In the genomic region with DNA sequence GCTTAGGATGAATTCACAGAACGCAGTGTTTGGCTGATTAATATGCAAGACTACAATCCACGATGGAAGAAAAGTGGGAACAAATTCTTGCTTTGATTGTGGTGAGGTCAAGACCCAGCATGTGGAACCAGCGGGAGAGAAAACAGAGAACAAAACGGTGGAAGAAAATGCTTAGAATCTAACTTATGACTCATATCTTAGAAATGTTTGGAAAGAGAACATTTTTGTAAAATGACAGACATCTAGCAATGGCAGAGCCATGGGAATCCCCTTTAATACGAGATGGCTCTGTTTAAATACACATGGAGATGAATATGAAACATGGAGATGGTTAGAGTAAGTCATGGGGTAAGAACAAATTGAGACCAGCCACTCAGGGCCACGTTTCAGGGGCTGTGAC, we compare ENCODE assay signal across 20 cellular contexts.
DNase-seq lines count a peak whose midpoint lies in the region; ATAC-seq, FAIRE-seq and TF ChIP-seq lines count a peak whose summit lies in the region.
"Had no signal": no experiment of that assay in that cellular context is flagged by ENCODE, and none has a peak within 500 bp of the region (broad histone marks: within the 10 kb centered on the region; RNA-seq: fewer than 3 reads in every experiment).

No MANE protein-coding gene starts in this region.

- TF ChIP-seq RAD21 in neural cell (conservative IDR thresholded peaks at IDR 0.05): no peak

- no peak overlapping the region for H3K4me2 ChIP-seq in neural cell (ENCODE audit: low read length)

- H3K4me3 ChIP-seq in bronchial epithelial cell (ENCODE audit: low read depth, low read length): no peak overlapping the region
- peak overlapping the region; percentile 15 for H3K4me3 ChIP-seq in neural cell (ENCODE audit: low read length)
- no peak overlapping the region for H3K4me3 ChIP-seq in thyroid gland (replicated peaks in 1 of 3)
- H3K4me3 ChIP-seq: lower lobe of right lung, MG63, uterus had no signal

- no peak overlapping the region for H3K4me3 Mint-ChIP-seq in activated T-helper 17 cell treated with anti-CD3 and anti-CD28 coated beads, Interleukin-2, amount 50 U/mL, for 72 hours
- H3K4me3 Mint-ChIP-seq: activated naive CD4-positive, alpha-beta T cell treated with anti-CD3 and anti-CD28 coated beads, Interleukin-2, amount 50 U/mL, for 24 hours; CD8-positive, alpha-beta T cell; T-cell had no signal

- H3K9me3 Mint-ChIP-seq in activated T-helper 17 cell treated with anti-CD3 and anti-CD28 coated beads, Interleukin-2, amount 50 U/mL, for 72 hours: no peaks in the 10 kb centered on the region
- H3K9me3 Mint-ChIP-seq: activated naive CD4-positive, alpha-beta T cell treated with anti-CD3 and anti-CD28 coated beads, Interleukin-2, amount 50 U/mL, for 24 hours; CD8-positive, alpha-beta T cell; T-cell had no signal

- TF ChIP-seq CTCF in bronchial epithelial cell (IDR thresholded peaks at IDR 0.05; ENCODE audit: insufficient read depth, low read length, severe bottlenecking) (no peak), neural cell (IDR thresholded peaks at IDR 0.05; ENCODE audit: poor library complexity, severe bottlenecking) (no peak), thyroid gland (IDR thresholded peaks at IDR 0.05) (no peak)

- no peak for FAIRE-seq in bronchial epithelial cell (lab: Jason Lieb, UNC)

- no peak for ATAC-seq in HG03196 (IDR thresholded peaks at IDR 0.05; ENCODE audit: unreplicated experiment)
- ATAC-seq in activated T-helper 17 cell treated with anti-CD3 and anti-CD28 coated beads, Interleukin-2, amount 50 U/mL, for 72 hours (replicated peaks): no peak
- ATAC-seq: CD8-positive, alpha-beta T cell; lower lobe of right lung; T-cell had no signal

- H3K4me1 Mint-ChIP-seq in activated T-helper 17 cell treated with anti-CD3 and anti-CD28 coated beads, Interleukin-2, amount 50 U/mL, for 72 hours: no peaks in the 10 kb centered on the region
- H3K4me1 Mint-ChIP-seq: activated naive CD4-positive, alpha-beta T cell treated with anti-CD3 and anti-CD28 coated beads, Interleukin-2, amount 50 U/mL, for 24 hours; T-cell had no signal

- peak; percentile 7 for DNase-seq in EH (ENCODE audit: low read depth)
- DNase-seq in M059J (ENCODE audit: low read depth): peak; percentile 53
- DNase-seq in bronchial epithelial cell (ENCODE audit: low read depth): peak; percentile 19
- DNase-seq in stimulated activated CD4-positive, alpha-beta T cell treated with anti-CD3 and anti-CD28 coated beads, Interleukin-15, amount 100 ng/mL, for 24 hours: no peak
- DNase-seq in thyroid gland: no peak
- DNase-seq: activated CD4-positive, alpha-beta T cell treated with anti-CD3 and anti-CD28 coated beads, Interleukin-2, amount 50 U/mL, for 4 hours; activated T-cell treated with anti-CD3 and anti-CD28 coated beads, Interleukin-2, amount 50 U/mL, for 1 hour; CD8-positive, alpha-beta T cell; DMS79 treated with DMSO at 0.1 percent for 48 hours; erythroblast; lower lobe of right lung; MG63; posterior cingulate gyrus; stimulated activated CD4-positive, alpha-beta T cell treated with anti-CD3 and anti-CD28 coated beads, Interleukin-4, amount 100 ng/mL, for 1 hour; T-cell; uterus had no signal

- WGBS in thyroid gland, 2 donors: 49 to 54% methylated on average over 6 of the region's 6 CpGs

- no peak overlapping the region for H3K9ac ChIP-seq in neural cell (ENCODE audit: low read length)

- H3K27ac Mint-ChIP-seq in activated T-helper 17 cell treated with anti-CD3 and anti-CD28 coated beads, Interleukin-2, amount 50 U/mL, for 72 hours: no peak overlapping the region
- H3K27ac Mint-ChIP-seq: activated naive CD4-positive, alpha-beta T cell treated with anti-CD3 and anti-CD28 coated beads, Interleukin-2, amount 50 U/mL, for 24 hours; CD8-positive, alpha-beta T cell; T-cell had no signal

- H3K36me3 Mint-ChIP-seq in activated T-helper 17 cell treated with anti-CD3 and anti-CD28 coated beads, Interleukin-2, amount 50 U/mL, for 72 hours (ENCODE audit: low read depth): no peaks in the 10 kb centered on the region
- H3K36me3 Mint-ChIP-seq: activated naive CD4-positive, alpha-beta T cell treated with anti-CD3 and anti-CD28 coated beads, Interleukin-2, amount 50 U/mL, for 24 hours; CD8-positive, alpha-beta T cell; T-cell had no signal

- H3K79me2 ChIP-seq in neural cell (replicated peaks; ENCODE audit: insufficient read depth, low read length): no peaks in the 10 kb centered on the region

- no peak overlapping the region for H2AFZ ChIP-seq in neural cell (ENCODE audit: low read depth, low read length)

- H3K27me3 ChIP-seq in bronchial epithelial cell (ENCODE audit: control insufficient read depth, insufficient read depth, low read length): no peaks in the 10 kb centered on the region
- H3K27me3 ChIP-seq in neural cell (ENCODE audit: insufficient read depth, low read depth, low read length): no peaks in the 10 kb centered on the region
- no peaks in the 10 kb centered on the region for H3K27me3 ChIP-seq in thyroid gland
- H3K27me3 ChIP-seq: uterus had no signal

- no peak for TF ChIP-seq EP300 in neural cell (conservative IDR thresholded peaks at IDR 0.05; ENCODE audit: poor library complexity, severe bottlenecking)

- no peak overlapping the region for H3K27ac ChIP-seq in neural cell (ENCODE audit: low read length)
- H3K27ac ChIP-seq in thyroid gland: no peak overlapping the region
- H3K27ac ChIP-seq: lower lobe of right lung, uterus had no signal

- H3F3A ChIP-seq in neural cell (ENCODE audit: insufficient read depth, low read length, poor library complexity, severe bottlenecking): no peaks in the 10 kb centered on the region

- H3K36me3 ChIP-seq in bronchial epithelial cell (ENCODE audit: control insufficient read depth, insufficient read depth, low read length) (no peaks in the 10 kb centered on the region), neural cell (ENCODE audit: insufficient read depth, low read length) (no peaks in the 10 kb centered on the region), thyroid gland (no peaks in the 10 kb centered on the region)
- H3K36me3 ChIP-seq: lower lobe of right lung, MG63, uterus had no signal

- no peaks in the 10 kb centered on the region for H4K20me1 ChIP-seq in neural cell (ENCODE audit: insufficient read depth)

- H3K4me1 ChIP-seq in thyroid gland: no peaks in the 10 kb centered on the region
- H3K4me1 ChIP-seq: lower lobe of right lung, uterus had no signal

- H3K27me3 Mint-ChIP-seq in activated T-helper 17 cell treated with anti-CD3 and anti-CD28 coated beads, Interleukin-2, amount 50 U/mL, for 72 hours: peaks cover 14% of the 10 kb centered on the region

- H3K9me3 ChIP-seq in neural cell (ENCODE audit: low read length) (no peaks in the 10 kb centered on the region), thyroid gland (no peaks in the 10 kb centered on the region)
- H3K9me3 ChIP-seq: lower lobe of right lung, MG63, uterus had no signal

- intact Hi-C loops in thyroid gland (cut with DNase I): no loop called here

- TF ChIP-seq POLR2A in thyroid gland (IDR thresholded peaks at IDR 0.05): no peak

- no peaks in the 10 kb centered on the region for H3K9me2 ChIP-seq in neural cell (ENCODE audit: insufficient read depth, low read length)

TF ChIP-seq in neural cell, 6 proteins besides CTCF, POLR2A, EP300 and RAD21:
- TF ChIP-seq SMC3 (conservative IDR thresholded peaks at IDR 0.05; ENCODE audit: poor library complexity): no peak
- TF ChIP-seq EZH2 (IDR thresholded peaks at IDR 0.05; ENCODE audit: borderline replicate concordance, insufficient read depth, low read length, poor library complexity, severe bottlenecking): no peak
- TF ChIP-seq POLR2AphosphoS5 (IDR thresholded peaks at IDR 0.05): no peak
- no peak for TF ChIP-seq MXI1 (conservative IDR thresholded peaks at IDR 0.05; ENCODE audit: poor library complexity, severe bottlenecking)

Comparison
In these comparisons a context has a peak if more than half of its experiments do, and no peak if none do; other contexts are left out.
1. DNase-seq: peak in EH (single experiment), M059J (single experiment) and bronchial epithelial cell (single experiment); none in stimulated activated CD4-positive, alpha-beta T cell treated with anti-CD3 and anti-CD28 coated beads, Interleukin-15, amount 100 ng/mL, for 24 hours (single experiment) and thyroid gland (0 of 2).